Comparison of ENCODE assay signal across 10 cellular contexts in the genomic region with DNA sequence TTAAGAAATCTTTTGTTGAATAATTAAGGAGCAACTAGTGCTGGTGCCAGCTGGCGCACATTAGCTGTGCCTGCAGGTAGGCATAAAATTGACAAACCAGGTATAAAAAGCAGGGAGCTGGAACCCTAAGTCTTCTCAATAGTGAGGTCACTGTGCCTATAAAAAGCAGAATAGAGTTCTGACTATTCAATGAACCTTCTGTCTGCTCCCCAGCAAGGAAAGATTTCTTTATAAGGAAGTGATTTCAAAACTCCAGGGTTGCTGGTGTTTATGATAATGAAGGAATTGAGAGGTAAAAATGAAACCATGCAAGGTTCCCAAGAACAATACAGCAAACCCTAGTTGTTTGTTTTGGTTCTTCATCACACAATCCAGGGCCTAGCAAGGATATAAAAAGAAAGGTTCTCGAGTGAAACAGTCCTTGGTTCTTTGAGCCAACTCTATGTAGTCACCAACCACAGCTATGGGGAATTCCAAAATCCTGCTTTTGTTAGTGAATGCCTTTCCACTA.
A peak's percentile ranks its signal among the peaks of the same experiment; 100 is the strongest.
DNase-seq lines count a peak whose midpoint lies in the region; ATAC-seq and TF ChIP-seq lines count a peak whose summit lies in the region.
"Had no signal": no experiment of that assay in that cellular context is flagged by ENCODE, and none has a peak within 500 bp of the region (broad histone marks: within the 10 kb centered on the region; RNA-seq: fewer than 3 reads in every experiment).

No MANE protein-coding gene starts in this region.

- no peak for TF ChIP-seq CTCF in testis (IDR thresholded peaks at IDR 0.05)

- H3K27me3 Mint-ChIP-seq in activated T-helper 1 cell treated with anti-CD3 and anti-CD28 coated beads, Interleukin-12 subunit alpha, Interleukin-12 subunit beta, Interleukin-2, Interleukin-4 antibody, amounts not matched to agents 30 ng/mL and 10 ng/mL and 1 ng/mL, durations not matched to agents 14 hours and 24 hours and 36 hours (ENCODE audit: insufficient read depth) = no peaks in the 10 kb centered on the region

- H3K4me3 ChIP-seq in right cardiac atrium (ENCODE audit: low read length) = no peak overlapping the region
- H3K4me3 ChIP-seq in testis = no peak overlapping the region
- H3K4me3 ChIP-seq: BLaER1 had no signal

- H3K27me3 ChIP-seq in right cardiac atrium (ENCODE audit: control insufficient read depth, insufficient read depth) = no peaks in the 10 kb centered on the region
- no peaks in the 10 kb centered on the region for H3K27me3 ChIP-seq in testis
- H3K27me3 ChIP-seq: BLaER1 had no signal

- peak overlapping the region; percentile 6 for H3K27ac Mint-ChIP-seq in activated T-helper 1 cell treated with anti-CD3 and anti-CD28 coated beads, Interleukin-12 subunit alpha, Interleukin-12 subunit beta, Interleukin-2, Interleukin-4 antibody, amounts not matched to agents 30 ng/mL and 10 ng/mL and 1 ng/mL, durations not matched to agents 14 hours and 24 hours and 36 hours
- H3K27ac Mint-ChIP-seq: activated naive CD4-positive, alpha-beta T cell treated with anti-CD3 and anti-CD28 coated beads for 36 hours had no signal

- H3K27ac ChIP-seq in right cardiac atrium (ENCODE audit: low read length) = no peak overlapping the region
- peak overlapping the region; percentile 42 to 84 for H3K27ac ChIP-seq in testis
- H3K27ac ChIP-seq: BLaER1 had no signal

- peaks cover 5% of the 10 kb centered on the region for H3K9me3 Mint-ChIP-seq in activated T-helper 1 cell treated with anti-CD3 and anti-CD28 coated beads, Interleukin-12 subunit alpha, Interleukin-12 subunit beta, Interleukin-2, Interleukin-4 antibody, amounts not matched to agents 30 ng/mL and 10 ng/mL and 1 ng/mL, durations not matched to agents 14 hours and 24 hours and 36 hours
- H3K9me3 Mint-ChIP-seq: activated naive CD4-positive, alpha-beta T cell treated with anti-CD3 and anti-CD28 coated beads for 36 hours had no signal

- H3K36me3 Mint-ChIP-seq in activated T-helper 1 cell treated with anti-CD3 and anti-CD28 coated beads, Interleukin-12 subunit alpha, Interleukin-12 subunit beta, Interleukin-2, Interleukin-4 antibody, amounts not matched to agents 30 ng/mL and 10 ng/mL and 1 ng/mL, durations not matched to agents 14 hours and 24 hours and 36 hours (ENCODE audit: low read depth) = peaks cover 14% of the 10 kb centered on the region

- peaks cover 26% of the 10 kb centered on the region for H3K4me1 Mint-ChIP-seq in activated T-helper 1 cell treated with anti-CD3 and anti-CD28 coated beads, Interleukin-12 subunit alpha, Interleukin-12 subunit beta, Interleukin-2, Interleukin-4 antibody, amounts not matched to agents 30 ng/mL and 10 ng/mL and 1 ng/mL, durations not matched to agents 14 hours and 24 hours and 36 hours (ENCODE audit: low read depth)

- no peaks in the 10 kb centered on the region for H3K36me3 ChIP-seq in testis (ENCODE audit: low read depth, missing control alignments)

- intact Hi-C loops in activated T-helper 1 cell treated with anti-CD3 and anti-CD28 coated beads, Interleukin-12 subunit alpha, Interleukin-12 subunit beta, Interleukin-2, Interleukin-4 antibody, amounts not matched to agents 30 ng/mL and 10 ng/mL and 1 ng/mL, durations not matched to agents 14 hours and 24 hours and 36 hours (cut with micrococcal nuclease) = no loop called here
- intact Hi-C loops in right cardiac atrium (cut with DNase I) = no loop called here
- intact Hi-C loops in testis (cut with DNase I; ENCODE audit: low total_unique reads) = no loop called here

- DNase-seq in NCI-H2171 treated with DMSO at 0.1 percent for 48 hours (lab: John Stamatoyannopoulos, UW) (peak; percentile 6), NCI-H2171 (lab: John Stamatoyannopoulos, UW) (no peak), right cardiac atrium (no peak), testis (no peak), NCI-H2227 (lab: John Stamatoyannopoulos, UW; ENCODE audit: unreplicated experiment) (no peak)
- no peak for DNase-seq in activated T-helper 1 cell treated with anti-CD3 and anti-CD28 coated beads, Interleukin-12 subunit alpha, Interleukin-12 subunit beta, Interleukin-2, Interleukin-4 antibody, amounts not matched to agents 30 ng/mL and 10 ng/mL and 1 ng/mL, durations not matched to agents 14 hours and 24 hours and 36 hours (ENCODE audit: low spot score)
- DNase-seq: activated naive CD4-positive, alpha-beta T cell treated with anti-CD3 and anti-CD28 coated beads for 36 hours had no signal

- H3K9me3 ChIP-seq in right cardiac atrium (ENCODE audit: control insufficient read depth, low read length) (no peaks in the 10 kb centered on the region), testis (no peaks in the 10 kb centered on the region)
- H3K9me3 ChIP-seq: BLaER1 had no signal

- peaks cover 8% of the 10 kb centered on the region for H3K4me1 ChIP-seq in right cardiac atrium (ENCODE audit: control insufficient read depth, insufficient read depth, low read length)
- peaks cover 51% of the 10 kb centered on the region for H3K4me1 ChIP-seq in testis
- H3K4me1 ChIP-seq: BLaER1 had no signal

- ATAC-seq in right cardiac atrium (peak; percentile 68 to 89), HG02759 (IDR thresholded peaks at IDR 0.05; ENCODE audit: unreplicated experiment) (no peak), HG02623 (IDR thresholded peaks at IDR 0.05; ENCODE audit: unreplicated experiment) (no peak)

- no peak overlapping the region for H3K4me3 Mint-ChIP-seq in activated T-helper 1 cell treated with anti-CD3 and anti-CD28 coated beads, Interleukin-12 subunit alpha, Interleukin-12 subunit beta, Interleukin-2, Interleukin-4 antibody, amounts not matched to agents 30 ng/mL and 10 ng/mL and 1 ng/mL, durations not matched to agents 14 hours and 24 hours and 36 hours
- H3K4me3 Mint-ChIP-seq: activated naive CD4-positive, alpha-beta T cell treated with anti-CD3 and anti-CD28 coated beads for 36 hours had no signal

- no peak for TF ChIP-seq POLR2A in testis (IDR thresholded peaks at IDR 0.05)

- 52% methylated on average over 2 of the region's 2 CpGs for WGBS in right cardiac atrium
- WGBS in testis, 2 donors = 58 to 60% methylated on average over 2 of the region's 2 CpGs

Comparison
In these comparisons a context has a peak if more than half of its experiments do, and no peak if none do; other contexts are left out.
1. ATAC-seq: peak in right cardiac atrium (2 of 2); none in HG02759 (single experiment) and HG02623 (single experiment).